21 cellular contexts compared by ENCODE assay signal in the genomic region with DNA sequence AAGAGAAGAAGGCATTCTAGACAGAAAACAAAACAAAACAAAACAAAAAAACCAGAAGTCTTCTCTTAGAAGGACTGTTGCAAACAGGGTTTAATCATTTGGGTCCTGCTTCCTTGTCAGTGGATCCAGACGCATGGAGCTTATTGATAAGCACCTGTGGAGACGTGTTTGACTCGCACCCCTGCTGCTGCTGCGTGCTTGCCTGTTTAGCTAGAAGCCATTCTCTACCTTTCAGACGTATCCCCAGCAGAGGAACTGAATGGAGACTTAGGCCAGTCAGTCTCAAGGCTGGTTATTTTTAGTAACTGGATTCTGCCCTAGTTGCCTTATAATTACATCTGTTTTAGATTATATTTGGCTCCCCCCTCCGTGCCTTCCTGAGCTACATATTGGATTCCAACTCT.
DNase-seq lines count a peak whose midpoint lies in the region; ATAC-seq, FAIRE-seq and TF ChIP-seq lines count a peak whose summit lies in the region.
"Had no signal": no experiment of that assay in that cellular context is flagged by ENCODE, and none has a peak within 500 bp of the region (broad histone marks: within the 10 kb centered on the region; RNA-seq: fewer than 3 reads in every experiment).

No MANE protein-coding gene starts in this region.

- ATAC-seq in heart left ventricle (peak in 3 of 4 donors; percentile 6 to 55 (median 16)), GM19324 (IDR thresholded peaks at IDR 0.05; ENCODE audit: low FRiP score, unreplicated experiment) (no peak)
- ATAC-seq: T-cell had no signal

- H3K36me3 ChIP-seq in heart left ventricle (no peaks in the 10 kb centered on the region), muscle layer of colon (ENCODE audit: insufficient read depth, low read length) (no peaks in the 10 kb centered on the region), MG63 (no peaks in the 10 kb centered on the region)
- H3K36me3 ChIP-seq: upper lobe of left lung had no signal

- 26 to 46% (median 30%) methylated on average over 6 of the region's 6 CpGs for WGBS in heart left ventricle, 4 donors

- H3K9me3 ChIP-seq in heart left ventricle (peaks cover 0 to 4% (median 0%) of the 10 kb centered on the region in 12 donors), muscle layer of colon (ENCODE audit: low read length) (no peaks in the 10 kb centered on the region), MG63 (no peaks in the 10 kb centered on the region)
- H3K9me3 ChIP-seq: mucosa of descending colon, upper lobe of left lung had no signal

- TF ChIP-seq POLR2A in heart left ventricle (IDR thresholded peaks at IDR 0.05): no peak
- no peak for TF ChIP-seq POLR2A in GM12892 (IDR thresholded peaks at IDR 0.05; ENCODE audit: low read depth, low read length)

- intact Hi-C loops in heart left ventricle (cut with DNase I) (no loop called here), cardiac septum (cut with DNase I) (no loop called here)

- H3K9ac ChIP-seq in muscle layer of colon (ENCODE audit: low read length): no peak overlapping the region

- DNase-seq in heart left ventricle (no peak), cardiac septum (ENCODE audit: low spot score) (no peak), coronary artery (ENCODE audit: low spot score) (no peak), SHP77 (lab: John Stamatoyannopoulos, UW) (no peak), MG63 (no peak), GM12892 (ENCODE audit: insufficient read length) (no peak)
- DNase-seq: activated gamma-delta T cell; CD4-positive, alpha-beta memory T cell; DND-41; head of caudate nucleus; KG1; NCI-H1048; NCI-H2107; NCI-H82; T-cell; upper lobe of left lung had no signal

- TF ChIP-seq CTCF in heart left ventricle (IDR thresholded peaks at IDR 0.05) (no peak), coronary artery (IDR thresholded peaks at IDR 0.05) (no peak)

- no peaks in the 10 kb centered on the region for H3K27me3 ChIP-seq in heart left ventricle
- no peaks in the 10 kb centered on the region for H3K27me3 ChIP-seq in muscle layer of colon (ENCODE audit: control insufficient read depth in 1 of 2, insufficient read depth in 2 of 2, low read length in 2 of 2)
- no peaks in the 10 kb centered on the region for H3K27me3 ChIP-seq in MG63
- H3K27me3 ChIP-seq: upper lobe of left lung had no signal

- no peak overlapping the region for H3K4me3 ChIP-seq in heart left ventricle
- H3K4me3 ChIP-seq in coronary artery: peak overlapping the region; percentile 5
- H3K4me3 ChIP-seq in muscle layer of colon (ENCODE audit: low read depth in 1 of 2, low read length in 2 of 2): peak overlapping the region in 1 of 2 donors; percentile 13
- no peak overlapping the region for H3K4me3 ChIP-seq in MG63
- H3K4me3 ChIP-seq: mucosa of descending colon, upper lobe of left lung had no signal

- H3K4me1 ChIP-seq in heart left ventricle (peaks cover 4 to 52% (median 33%) of the 10 kb centered on the region in 12 donors), muscle layer of colon (ENCODE audit: insufficient read depth, low read length) (peaks cover 29% of the 10 kb centered on the region)

- peak overlapping the region in 11 of 12 donors; percentile 4 to 68 (median 32) for H3K27ac ChIP-seq in heart left ventricle
- H3K27ac ChIP-seq in coronary artery: peak overlapping the region; percentile 62
- H3K27ac ChIP-seq in muscle layer of colon (ENCODE audit: low read depth, low read length): peak overlapping the region; percentile 58
- H3K27ac ChIP-seq: upper lobe of left lung had no signal

- FAIRE-seq in GM12892 (lab: Jason Lieb, UNC): no peak
- FAIRE-seq: endothelial cell of umbilical vein, keratinocyte had no signal
